15 cellular contexts compared by ENCODE assay signal in genomic region chr15:38134252-38134651, GRCh38.
"Had no signal": no experiment of that assay in that cellular context is flagged by ENCODE, and none has a peak within 500 bp of the region (broad histone marks: within the 10 kb centered on the region; RNA-seq: fewer than 3 reads in every experiment).

No MANE protein-coding gene starts in this region.

- ATAC-seq: activated CD8-positive, alpha-beta T cell treated with anti-CD3 and anti-CD28 coated beads for 36 hours; activated T-cell treated with anti-CD3 and anti-CD28 coated beads, Interleukin-2, amount 50 U/mL, for 72 hours; foreskin keratinocyte; mucosa of descending colon; natural killer cell; stimulated activated effector memory CD8-positive, alpha-beta T cell treated with anti-CD3 and anti-CD28 coated beads, Interleukin-12 subunit alpha, Interleukin-12 subunit beta, amount 100 ng/mL, for 72 hours had no signal

- H3K27ac ChIP-seq: foreskin keratinocyte, thyroid gland had no signal

- H3K4me1 ChIP-seq: thyroid gland had no signal

- H3K9me3 ChIP-seq: mucosa of descending colon, thyroid gland had no signal

- H3K27me3 ChIP-seq: foreskin keratinocyte, thyroid gland had no signal

- DNase-seq: activated CD4-positive, alpha-beta T cell treated with anti-CD3 and anti-CD28 coated beads for 1 hour; activated CD8-positive, alpha-beta T cell treated with anti-CD3 and anti-CD28 coated beads for 36 hours; activated gamma-delta T cell treated with Interleukin-2 at 50 U/mL for 16 hours; activated T-cell treated with anti-CD3 and anti-CD28 coated beads, Interleukin-2, amount 50 U/mL, for 72 hours; anterior cingulate cortex; cortex of kidney; effector memory CD4-positive, alpha-beta T cell; mammary epithelial cell; mucosa of descending colon; natural killer cell; posterior cingulate gyrus; retina; thyroid gland had no signal

- H3K36me3 ChIP-seq: thyroid gland had no signal

- H3K4me3 ChIP-seq: mucosa of descending colon, thyroid gland had no signal
